Comparison of ENCODE assay signal across 23 cellular contexts in genomic region chr1:75855734-75856133, GRCh38. TPM values are rescaled to one million over a fixed set of nuclear protein-coding genes. Genes with fewer than 3 reads are reported as not detected.
A peak's percentile ranks its signal among the peaks of the same experiment; 100 is the strongest.
DNase-seq lines count a peak whose midpoint lies in the region; ATAC-seq and TF ChIP-seq lines count a peak whose summit lies in the region.
"Had no signal": no experiment of that assay in that cellular context is flagged by ENCODE, and none has a peak within 500 bp of the region (broad histone marks: within the 10 kb centered on the region; RNA-seq: fewer than 3 reads in every experiment).

No MANE protein-coding gene starts in this region.

- intact Hi-C loops in MCF 10A (cut with micrococcal nuclease) (no loop called here), mammary epithelial cell (cut with micrococcal nuclease) (loop anchor here (10.0 kb wide), 1 partner anchor 131 kb away; the partner anchor contains the start of gene ACADM)

- H3K9me3 Mint-ChIP-seq in MCF 10A (ENCODE audit: unreplicated experiment): peaks cover 8% of the 10 kb centered on the region
- H3K9me3 Mint-ChIP-seq: CD4-positive, alpha-beta T cell; CD8-positive, alpha-beta T cell had no signal

- H3K36me3 ChIP-seq in mammary epithelial cell (ENCODE audit: insufficient read depth, low read length) (no peaks in the 10 kb centered on the region), RWPE2 (ENCODE audit: low read depth) (no peaks in the 10 kb centered on the region), gastroesophageal sphincter (no peaks in the 10 kb centered on the region)
- H3K36me3 ChIP-seq: BLaER1 treated with 17β-estradiol and CSF1 and Interleukin-3, amounts not matched to agents 10 nM and 100 nM had no signal

- no peak overlapping the region for H3K4me2 ChIP-seq in mammary epithelial cell (ENCODE audit: insufficient read depth, low read depth, low read length)
- H3K4me2 ChIP-seq: A549; BLaER1 treated with 17β-estradiol and CSF1 and Interleukin-3, amounts not matched to agents 10 nM and 100 nM had no signal

- no peaks in the 10 kb centered on the region for H3K27me3 ChIP-seq in mammary epithelial cell (ENCODE audit: insufficient read depth, low read length)
- H3K27me3 ChIP-seq in RWPE2 (ENCODE audit: insufficient read depth, poor library complexity, severe bottlenecking): no peaks in the 10 kb centered on the region
- H3K27me3 ChIP-seq in gastroesophageal sphincter: no peaks in the 10 kb centered on the region
- H3K27me3 ChIP-seq: BLaER1 treated with 17β-estradiol and CSF1 and Interleukin-3, amounts not matched to agents 10 nM and 100 nM had no signal

- no peaks in the 10 kb centered on the region for H3K27me3 Mint-ChIP-seq in MCF 10A (ENCODE audit: insufficient read depth, unreplicated experiment)
- H3K27me3 Mint-ChIP-seq: CD4-positive, alpha-beta T cell had no signal

- TF ChIP-seq CTCF in MCF 10A (IDR thresholded peaks at IDR 0.05; ENCODE audit: unreplicated experiment): no peak
- TF ChIP-seq CTCF in mammary epithelial cell (conservative IDR thresholded peaks at IDR 0.05 in 1 of 2, IDR thresholded peaks at IDR 0.05 in 1 of 2; ENCODE audit: extremely low read depth in 1 of 2, insufficient read depth in 1 of 2, low read depth in 1 of 2, low read length in 2 of 2): no peak
- TF ChIP-seq CTCF in RWPE2 (IDR thresholded peaks at IDR 0.05; ENCODE audit: poor library complexity, severe bottlenecking): no peak
- no peak for TF ChIP-seq CTCF in gastroesophageal sphincter (IDR thresholded peaks at IDR 0.05)

- CTCF ChIA-PET in MCF 10A (lab: Yijun Ruan, JAX): no interaction called here
- CTCF ChIA-PET in mammary epithelial cell (lab: Charles Lee; ENCODE audit: low non-redundant PET): no interaction called here

- peak overlapping the region; percentile 88 for H3K27ac Mint-ChIP-seq in MCF 10A (ENCODE audit: low read depth, unreplicated experiment)
- H3K27ac Mint-ChIP-seq: B cell; CD4-positive, alpha-beta T cell; CD8-positive, alpha-beta T cell had no signal

- dilution Hi-C loops in mammary epithelial cell (cut with HindIII; ENCODE audit: low sequenced_read_pairs): no loop called here

- H3K27ac ChIP-seq in mammary epithelial cell (ENCODE audit: insufficient read depth, low read depth, low read length): no peak overlapping the region
- H3K27ac ChIP-seq in RWPE2 (ENCODE audit: poor library complexity, severe bottlenecking): peak overlapping the region; percentile 21
- H3K27ac ChIP-seq in epithelial cell of prostate: peak overlapping the region; percentile 48
- no peak overlapping the region for H3K27ac ChIP-seq in gastroesophageal sphincter
- H3K27ac ChIP-seq: 22Rv1; A549; BLaER1 treated with 17β-estradiol and CSF1 and Interleukin-3, amounts not matched to agents 10 nM and 100 nM; C4-2B had no signal

- in situ Hi-C loops in mammary epithelial cell (cut with MboI; ENCODE audit: low sequenced_read_pairs in 2 of 2): no loop called here

- BruUV-seq in MCF 10A (replicated peaks; lab: Mats Ljungman, UMichigan) (no TSS peak), mammary epithelial cell (replicated peaks; lab: Mats Ljungman, UMichigan) (no TSS peak)

- H3K4me1 ChIP-seq in mammary epithelial cell (ENCODE audit: insufficient read depth, low read length): peaks cover 5% of the 10 kb centered on the region
- H3K4me1 ChIP-seq in RWPE2 (ENCODE audit: insufficient read depth, poor library complexity, severe bottlenecking): peaks cover 4% of the 10 kb centered on the region
- no peaks in the 10 kb centered on the region for H3K4me1 ChIP-seq in gastroesophageal sphincter
- H3K4me1 ChIP-seq: A549; BLaER1 treated with 17β-estradiol and CSF1 and Interleukin-3, amounts not matched to agents 10 nM and 100 nM had no signal

- H3K4me3 ChIP-seq in mammary epithelial cell (replicated peaks in 1 of 3; ENCODE audit: insufficient read depth in 1 of 3, low read depth in 2 of 3, low read length in 3 of 3) (no peak overlapping the region), RWPE2 (ENCODE audit: severe bottlenecking) (no peak overlapping the region), gastroesophageal sphincter (no peak overlapping the region)
- H3K4me3 ChIP-seq: A549; BLaER1 treated with 17β-estradiol and CSF1 and Interleukin-3, amounts not matched to agents 10 nM and 100 nM; GM12878 had no signal

- DNase-seq in MCF 10A (ENCODE audit: unreplicated experiment) (no peak), mammary epithelial cell (no peak), RWPE2 (ENCODE audit: low spot score) (no peak), epithelial cell of prostate (ENCODE audit: low read depth, low spot score) (no peak)
- DNase-seq: AML-193; CD4-positive, alpha-beta T cell; CD8-positive, alpha-beta T cell; COR-L47; DMS 273 treated with DMSO at 0.1 percent for 48 hours; DMS153; DMS53; DMS79; DND-41; GDM1 had no signal

- peaks cover 7% of the 10 kb centered on the region for H3K4me1 Mint-ChIP-seq in MCF 10A (ENCODE audit: insufficient read depth, unreplicated experiment)
- H3K4me1 Mint-ChIP-seq: B cell had no signal

- H3K9me3 ChIP-seq in mammary epithelial cell (replicated peaks; ENCODE audit: insufficient read depth, low read length) (peaks cover 6% of the 10 kb centered on the region), RWPE2 (ENCODE audit: severe bottlenecking) (peaks cover 2% of the 10 kb centered on the region), gastroesophageal sphincter (no peaks in the 10 kb centered on the region)
- H3K9me3 ChIP-seq: A549; BLaER1 treated with 17β-estradiol and CSF1 and Interleukin-3, amounts not matched to agents 10 nM and 100 nM had no signal

- TF ChIP-seq EP300 in gastroesophageal sphincter (IDR thresholded peaks at IDR 0.05): no peak

- no peak for TF ChIP-seq POLR2A in gastroesophageal sphincter (IDR thresholded peaks at IDR 0.05)

- no peak overlapping the region for H3K9ac ChIP-seq in mammary epithelial cell (ENCODE audit: insufficient read depth, low read length)
- H3K9ac ChIP-seq: BLaER1 treated with 17β-estradiol and CSF1 and Interleukin-3, amounts not matched to agents 10 nM and 100 nM had no signal

- no peaks in the 10 kb centered on the region for H3K79me2 ChIP-seq in mammary epithelial cell (ENCODE audit: insufficient read depth, low read length)

- ATAC-seq in RWPE2 (ENCODE audit: low read depth): no peak
- ATAC-seq in gastroesophageal sphincter: no peak
- ATAC-seq in HG03520 (IDR thresholded peaks at IDR 0.05; ENCODE audit: unreplicated experiment): no peak
- ATAC-seq: A549; CD8-positive, alpha-beta T cell; GM12878 had no signal

- no peak overlapping the region for H2AFZ ChIP-seq in mammary epithelial cell (ENCODE audit: low read depth, low read length)

- no peak overlapping the region for H3K4me3 Mint-ChIP-seq in MCF 10A (ENCODE audit: unreplicated experiment)
- H3K4me3 Mint-ChIP-seq: B cell; CD4-positive, alpha-beta T cell; CD8-positive, alpha-beta T cell had no signal

- H4K20me1 ChIP-seq in mammary epithelial cell (ENCODE audit: insufficient read depth, low read length): no peaks in the 10 kb centered on the region
- H4K20me1 ChIP-seq: BLaER1 treated with 17β-estradiol and CSF1 and Interleukin-3, amounts not matched to agents 10 nM and 100 nM had no signal

- POLR2A ChIA-PET in MCF 10A (lab: Yijun Ruan, JAX): no interaction called here

- no peaks in the 10 kb centered on the region for H3K36me3 Mint-ChIP-seq in MCF 10A (ENCODE audit: insufficient read depth, unreplicated experiment)
- H3K36me3 Mint-ChIP-seq: CD8-positive, alpha-beta T cell had no signal

RNA-seq across cellular contexts. Expression of gene MSH4, which starts 59.1 kb away (rescaled TPM):
- total RNA-seq in MCF 10A (2022): 0.17 and 0.21 TPM in 2 replicates
- under 1 TPM; 0.17 to 0.75 TPM for total RNA-seq in mammary epithelial cell
- 0.01 TPM for polyA plus RNA-seq in mammary epithelial cell
- polyA minus RNA-seq in mammary epithelial cell: 0.10 TPM
- under 1 TPM in 2 of 4 donors, not detected in 2; 0.67 to 0.93 TPM for total RNA-seq in gastroesophageal sphincter
- total RNA-seq: G401 had no signal

Comparison
In these comparisons a context has a peak if more than half of its experiments do, and no peak if none do; other contexts are left out.
1. H3K27ac ChIP-seq: peak in RWPE2 (single experiment) and epithelial cell of prostate (single experiment); none in mammary epithelial cell (single experiment) and gastroesophageal sphincter (0 of 4).